8 cellular contexts compared by ENCODE assay signal in genomic region chr16:6735631-6736030, GRCh38.
"Had no signal": no experiment of that assay in that cellular context is flagged by ENCODE, and none has a peak within 500 bp of the region (broad histone marks: within the 10 kb centered on the region; RNA-seq: fewer than 3 reads in every experiment).

No MANE protein-coding gene starts in this region.

- H3K9me3 ChIP-seq: HAP-1 had no signal

- H3K4me1 ChIP-seq: HAP-1 had no signal

- ATAC-seq: GM23338, HCT116, K562 had no signal

- H3K36me3 ChIP-seq: HAP-1 had no signal

- H3K4me3 ChIP-seq: GM23338, HAP-1, K562 had no signal

- DNase-seq: H7, HFFc6, IMR-90, KG1 had no signal
